ENCODE assay signal across 8 cellular contexts in genomic region chr10:60778214-60778977, GRCh38. TPM values are rescaled to one million over a fixed set of nuclear protein-coding genes. Genes with fewer than 3 reads are reported as not detected.
DNase-seq lines count a peak whose midpoint lies in the region; ATAC-seq, FAIRE-seq and TF ChIP-seq lines count a peak whose summit lies in the region.

Gene CDK1, plus strand, starts transcription at chr10:60778478. Its CDS starts 1,688 bp downstream, at chr10:60780166.

- H3K36me3 ChIP-seq in kidney (ENCODE audit: control insufficient read depth in 1 of 2, insufficient read depth in 2 of 2, low read length in 2 of 2) = no peaks in the 10 kb centered on the region

- H3K4me3 Mint-ChIP-seq in chondrocyte (ENCODE audit: unreplicated experiment) = peak within 1 kb of the TSS; percentile 97

- DNase-seq in AG20443 (ENCODE audit: low spot score) (peak; percentile 99), NCI-H460 (ENCODE audit: extremely low read depth, low read depth) (peak; percentile 99), chondrocyte (ENCODE audit: low spot score) (peak; percentile 99), kidney (peak; percentile 97)
- DNase-seq in activated CD4-positive, CD25-positive, alpha-beta regulatory T cell treated with anti-CD3 and anti-CD28 coated beads, Interleukin-2, amount 50 U/mL, for 72 hours = peak; percentile 86
- peak; percentile 92 to 95 for DNase-seq in stimulated activated CD4-positive, alpha-beta T cell treated with anti-CD3 and anti-CD28 coated beads, Interleukin-15, amount 100 ng/mL, for 48 hours (ENCODE audit: low read depth in 2 of 2)

- no peaks in the 10 kb centered on the region for H3K9me3 ChIP-seq in kidney (ENCODE audit: control insufficient read depth in 1 of 2, low read length in 2 of 2)

- ATAC-seq in GM19043 (IDR thresholded peaks at IDR 0.05; ENCODE audit: low read depth, unreplicated experiment) (peak; percentile 92), HG03378 (IDR thresholded peaks at IDR 0.05; ENCODE audit: unreplicated experiment) (peak; percentile 97)

- no peaks in the 10 kb centered on the region for H3K9me3 Mint-ChIP-seq in chondrocyte (ENCODE audit: low read depth)

- H3K4me1 ChIP-seq in kidney (ENCODE audit: control insufficient read depth in 1 of 2, insufficient read depth in 1 of 2, low read depth in 1 of 2, low read length in 2 of 2) = no peaks in the 10 kb centered on the region

- peak; percentile 99 for FAIRE-seq in kidney (lab: Jason Lieb, UNC)

- intact Hi-C loops in kidney (cut with DNase I) = no loop called here

- no peaks in the 10 kb centered on the region for H3K36me3 Mint-ChIP-seq in chondrocyte (ENCODE audit: low read depth)

- peaks cover 28% of the 10 kb centered on the region for H3K4me1 Mint-ChIP-seq in chondrocyte (ENCODE audit: low read depth)

- H3K27me3 Mint-ChIP-seq in chondrocyte (ENCODE audit: low read depth) = no peaks in the 10 kb centered on the region

- H3K4me3 ChIP-seq in kidney (ENCODE audit: low read length in 2 of 2) = peak within 1 kb of the TSS; percentile 66 to 79

- TF ChIP-seq CTCF in chondrocyte (IDR thresholded peaks at IDR 0.05) (no peak), kidney (IDR thresholded peaks at IDR 0.05; ENCODE audit: borderline replicate concordance, extremely low read depth, insufficient read depth) (no peak)

- H3K27ac Mint-ChIP-seq in chondrocyte (ENCODE audit: unreplicated experiment) = peak within 1 kb of the TSS; percentile 89

- peak within 1 kb of the TSS; percentile 59 to 89 for H3K9ac ChIP-seq in kidney (ENCODE audit: low read length in 2 of 2)

- H3K27ac ChIP-seq in kidney (ENCODE audit: low read depth in 2 of 2, low read length in 2 of 2) = no peak within 1 kb of the TSS

RNA-seq across cellular contexts. Expression of gene CDK1, which starts in this region (rescaled TPM):
- total RNA-seq in NCI-H460 (2014; rRNA removed; shearing (Covaris generic)) = 193 and 197 TPM in 2 replicates
- 422 and 497 TPM in 2 replicates for polyA plus RNA-seq in NCI-H460 (2014; cell fraction: nucleus; rRNA removed)
- total RNA-seq in chondrocyte (7.6 to 16.7 TPM (median 9.0 TPM) in 3 replicates), kidney (3.3 TPM)
- polyA plus RNA-seq in kidney (ENCODE audit: insufficient read depth, low read depth, low replicate concordance) = 3.1 TPM

Comparison
In these comparisons a context has a peak if more than half of its experiments do, and no peak if none do; other contexts are left out.
1. RNA of gene CDK1 (total RNA-seq): 193 to 197 TPM in NCI-H460; 7.6 to 16.7 TPM in chondrocyte and 3.3 TPM in kidney (single experiment); every median in the first group is over 10 times any median in the second.
2. Peak in every context shown above with its lines, with median percentiles within 50 percentile points of each other: DNase-seq.